In genomic region chr1:225504776-225505175, GRCh38 we compare ENCODE assay signal across 31 cellular contexts.
"Had no signal": no experiment of that assay in that cellular context is flagged by ENCODE, and none has a peak within 500 bp of the region (broad histone marks: within the 10 kb centered on the region; RNA-seq: fewer than 3 reads in every experiment).

No MANE protein-coding gene starts in this region.

- ATAC-seq: activated naive CD4-positive, alpha-beta T cell treated with anti-CD3 and anti-CD28 coated beads, Interleukin-2, amount 50 U/mL, for 72 hours; activated T-cell treated with anti-CD3 and anti-CD28 coated beads, Interleukin-2, amount 50 U/mL, for 72 hours; gastroesophageal sphincter; T-helper 17 cell had no signal

- H3K27ac ChIP-seq: ascending aorta, brain microvascular endothelial cell, coronary artery, esophagus muscularis mucosa, gastroesophageal sphincter had no signal

- DNase-seq: activated CD4-positive, alpha-beta memory T cell treated with anti-CD3 and anti-CD28 coated beads, Interleukin-2, amount 10 ng/mL, durations not matched to agents 7 days and 5 days; activated CD4-positive, alpha-beta T cell treated with anti-CD3 and anti-CD28 coated beads for 1 hour; activated CD4-positive, alpha-beta T cell treated with anti-CD3 and anti-CD28 coated beads for 4 hours; activated CD4-positive, alpha-beta T cell treated with anti-CD3 and anti-CD28 coated beads, Interleukin-2, amount 10 ng/mL, durations not matched to agents 7 days and 5 days; activated CD4-positive, alpha-beta T cell treated with anti-CD3 and anti-CD28 coated beads, Interleukin-2, amount 50 U/mL, for 4 hours; activated CD4-positive, CD25-positive, alpha-beta regulatory T cell; activated CD8-positive, alpha-beta memory T cell treated with anti-CD3 and anti-CD28 coated beads, Interleukin-2, amount 50 U/mL, for 48 hours; activated gamma-delta T cell; activated naive CD4-positive, alpha-beta T cell; activated naive CD4-positive, alpha-beta T cell treated with anti-CD3 and anti-CD28 coated beads, Interleukin-2, amount 10 ng/mL, durations not matched to agents 7 days and 5 days; activated naive CD8-positive, alpha-beta T cell treated with anti-CD3 and anti-CD28 coated beads, Interleukin-2, amount 10 ng/mL, durations not matched to agents 7 days and 5 days; activated T-cell treated with anti-CD3 and anti-CD28 coated beads for 4 hours; activated T-cell treated with anti-CD3 and anti-CD28 coated beads, Interleukin-2, amount 50 U/mL, for 24 hours; activated T-cell treated with anti-CD3 and anti-CD28 coated beads, Interleukin-2, amount 50 U/mL, for 72 hours; brain microvascular endothelial cell; central memory CD4-positive, alpha-beta T cell; cerebellar nuclear complex; dorsolateral prefrontal cortex; effector memory CD4-positive, alpha-beta T cell; endodermal cell; erythroblast; foreskin melanocyte; head of caudate nucleus; T-helper 1 cell; T-helper 17 cell; T1000 had no signal

- H3K9me3 ChIP-seq: ascending aorta, esophagus muscularis mucosa, gastroesophageal sphincter had no signal

- H3K4me3 ChIP-seq: ascending aorta, coronary artery, dorsolateral prefrontal cortex, esophagus muscularis mucosa, gastroesophageal sphincter had no signal

- H3K27me3 ChIP-seq: ascending aorta, brain microvascular endothelial cell, dorsolateral prefrontal cortex, esophagus muscularis mucosa, gastroesophageal sphincter had no signal
